8 cellular contexts compared by ENCODE assay signal in the genomic region with DNA sequence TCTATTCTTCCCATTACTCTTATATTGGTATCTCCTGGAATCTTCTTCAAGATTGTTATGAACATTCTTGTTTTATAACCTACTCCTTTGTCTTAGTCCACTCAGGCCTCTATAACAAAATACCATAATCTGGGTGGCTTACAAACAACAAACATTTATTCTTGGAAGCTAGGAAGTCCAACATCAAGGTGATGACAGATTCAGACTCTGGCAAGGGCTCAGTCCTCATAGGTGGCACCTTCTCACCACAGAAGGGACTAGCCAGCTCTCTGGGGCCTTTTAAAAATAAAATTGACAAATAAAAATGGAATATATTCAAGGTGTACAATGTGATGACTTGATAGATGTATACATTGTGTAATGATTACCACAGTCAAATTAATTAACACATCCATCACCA.
"Had no signal": no experiment of that assay in that cellular context is flagged by ENCODE, and none has a peak within 500 bp of the region (broad histone marks: within the 10 kb centered on the region; RNA-seq: fewer than 3 reads in every experiment).

No MANE protein-coding gene starts in this region.

- H3K27ac ChIP-seq: GM23248, HL-60 had no signal

- DNase-seq: GM23248, GOT3, H7, HFFc6 had no signal

- H3K4me1 ChIP-seq: HAP-1 had no signal

- ATAC-seq: HCT116, HepG2 had no signal

- H3K9me3 ChIP-seq: HAP-1 had no signal

- H3K4me3 ChIP-seq: GM23248, HAP-1 had no signal

- FAIRE-seq: HepG2 had no signal
